In genomic region chr16:75710344-75710743, GRCh38 we compare ENCODE assay signal across 1 cellular context.
TF ChIP-seq lines count a peak whose summit lies in the region.

No MANE protein-coding gene starts in this region.

TF ChIP-seq in SK-N-SH, 30 proteins besides CTCF, POLR2A, EP300 and RAD21 (continued from another document):
- no peak for TF ChIP-seq REST (IDR thresholded peaks at IDR 0.05; ENCODE audit: low read depth, low read length)
- TF ChIP-seq FOXM1 (IDR thresholded peaks at IDR 0.05; ENCODE audit: low read depth): no peak
- TF ChIP-seq YY1 (IDR thresholded peaks at IDR 0.05; ENCODE audit: low read depth): no peak
- no peak for TF ChIP-seq MXI1 (IDR thresholded peaks at IDR 0.05; ENCODE audit: low read depth, low read length)
- TF ChIP-seq CHD2 (IDR thresholded peaks at IDR 0.05; ENCODE audit: low read length, partially characterized antibody): no peak
- no peak for TF ChIP-seq TAF1 (IDR thresholded peaks at IDR 0.05; ENCODE audit: borderline replicate concordance, low read depth, low read length)
- TF ChIP-seq RFX5 (IDR thresholded peaks at IDR 0.05; ENCODE audit: low read length): no peak
- TF ChIP-seq JUND (IDR thresholded peaks at IDR 0.05): no peak
- no peak for TF ChIP-seq SMC3 (IDR thresholded peaks at IDR 0.05; ENCODE audit: low read depth, low read length)
- TF ChIP-seq USF2 (IDR thresholded peaks at IDR 0.05; ENCODE audit: borderline replicate concordance, low read depth, low read length): no peak
- TF ChIP-seq FOXJ3 (CRISPR knock-in tag; IDR thresholded peaks at IDR 0.05): no peak
- TF ChIP-seq PBX3 (IDR thresholded peaks at IDR 0.05): no peak
- TF ChIP-seq NFIC (IDR thresholded peaks at IDR 0.05; ENCODE audit: borderline replicate concordance): no peak
- no peak for TF ChIP-seq FOSL2 (IDR thresholded peaks at IDR 0.05; ENCODE audit: borderline replicate concordance, low read depth)
- no peak for TF ChIP-seq SIN3A (IDR thresholded peaks at IDR 0.05; ENCODE audit: borderline replicate concordance, low read depth, low read length)
